In the genomic region with DNA sequence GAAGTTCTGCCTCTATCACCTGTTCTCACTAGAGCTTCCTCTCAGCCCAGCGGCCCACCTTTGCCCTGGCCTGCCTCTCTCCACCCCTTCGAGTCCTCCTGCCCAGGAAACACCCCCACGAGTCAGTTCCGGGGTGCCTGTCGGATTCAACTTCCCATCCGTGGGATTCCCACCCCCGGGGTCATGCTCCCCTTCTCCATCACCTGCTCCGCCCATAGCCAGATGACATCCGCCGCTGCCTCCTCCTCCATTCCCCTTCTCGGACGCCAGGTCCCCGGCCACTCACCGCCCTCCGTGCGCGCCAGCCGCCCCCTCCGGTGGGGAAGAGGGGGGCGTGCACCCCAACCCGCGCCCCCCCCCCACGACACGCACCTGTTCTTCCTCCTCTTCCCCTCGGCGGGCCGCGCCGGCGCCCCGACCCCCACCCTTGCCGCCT, we compare ENCODE assay signal across 9 cellular contexts.
DNase-seq lines count a peak whose midpoint lies in the region; ATAC-seq, FAIRE-seq and TF ChIP-seq lines count a peak whose summit lies in the region.
"Had no signal": no experiment of that assay in that cellular context is flagged by ENCODE, and none has a peak within 500 bp of the region (broad histone marks: within the 10 kb centered on the region; RNA-seq: fewer than 3 reads in every experiment).

No MANE protein-coding gene starts in this region.

- FAIRE-seq in HTR-8/SVneo (lab: Jason Lieb, UNC), result no peak
- FAIRE-seq: islet of Langerhans had no signal

- peak; percentile 46 for ATAC-seq in GM19467 (IDR thresholded peaks at IDR 0.05; ENCODE audit: unreplicated experiment)

- peak overlapping the region; percentile 82 for H3K4me3 ChIP-seq in brain microvascular endothelial cell (ENCODE audit: low read depth, low read length)

- H3K27ac ChIP-seq in brain microvascular endothelial cell, result peak overlapping the region; percentile 9

- H3K36me3 ChIP-seq in brain microvascular endothelial cell (replicated peaks), result no peaks in the 10 kb centered on the region

- no peaks in the 10 kb centered on the region for H3K27me3 ChIP-seq in brain microvascular endothelial cell (replicated peaks)

- DNase-seq in COR-L47 (lab: John Stamatoyannopoulos, UW) (peak; percentile 19), HTR-8/SVneo (ENCODE audit: insufficient read length, low spot score) (peak; percentile 56), UCSD-AML1 (lab: John Stamatoyannopoulos, UW; ENCODE audit: unreplicated experiment) (peak; percentile 66), brain microvascular endothelial cell (peak; percentile 9), islet precursor cell (peak; percentile 79), NCI-H1694 (lab: John Stamatoyannopoulos, UW) (no peak)
- DNase-seq in stimulated activated CD4-positive, alpha-beta T cell treated with anti-CD3 and anti-CD28 coated beads, Interleukin-12 subunit alpha, Interleukin-12 subunit beta, amount 100 ng/mL, for 48 hours (ENCODE audit: low read depth in 2 of 3, low spot score in 1 of 3), result peak; percentile 39 to 57 (median 45)

- in situ Hi-C loops in brain microvascular endothelial cell (cut with HindIII; ENCODE audit: low pct_ligation_motif_present, low sequenced_read_pairs), result no loop called here

- TF ChIP-seq CTCF in brain microvascular endothelial cell (IDR thresholded peaks at IDR 0.05; ENCODE audit: low read depth, low read length, missing control alignments), result no peak
